In the genomic region with DNA sequence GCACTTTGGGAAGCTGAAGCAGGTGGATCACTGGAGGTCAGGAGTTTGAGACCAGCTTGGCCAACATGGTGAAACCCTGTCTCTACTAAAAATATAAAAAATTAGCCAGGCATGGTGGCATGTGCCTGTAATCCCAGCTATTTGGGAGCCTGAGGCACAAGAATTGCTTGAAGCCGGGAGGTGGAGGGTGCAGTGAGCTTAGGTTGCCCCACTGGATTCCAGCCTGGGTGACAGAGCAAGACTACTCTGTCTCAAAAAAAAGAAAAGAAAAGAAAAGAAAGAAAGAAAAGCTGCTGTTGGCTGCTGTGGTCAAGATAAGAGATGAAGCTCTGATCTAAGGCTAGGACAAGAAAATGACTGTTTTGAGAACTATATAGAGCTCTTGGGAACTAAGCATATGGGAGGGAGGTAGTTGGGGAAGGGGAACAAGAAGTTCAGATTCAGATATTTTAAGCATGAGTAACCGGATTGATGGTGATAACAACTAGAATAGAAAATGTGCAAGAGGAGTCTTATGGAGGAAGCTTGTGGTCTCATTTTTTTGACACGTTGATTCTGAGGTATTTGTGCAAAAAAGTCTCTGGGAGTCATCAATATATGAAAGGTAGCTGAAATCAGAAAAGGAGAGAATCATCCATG, we compare ENCODE assay signal across 16 cellular contexts. TPM values are rescaled to one million over a fixed set of nuclear protein-coding genes. Genes with fewer than 3 reads are reported as not detected.
A peak's percentile ranks its signal among the peaks of the same experiment; 100 is the strongest.
DNase-seq lines count a peak whose midpoint lies in the region; TF ChIP-seq lines count a peak whose summit lies in the region.
"Had no signal": no experiment of that assay in that cellular context is flagged by ENCODE, and none has a peak within 500 bp of the region (broad histone marks: within the 10 kb centered on the region; RNA-seq: fewer than 3 reads in every experiment).

No MANE protein-coding gene starts in this region.

- TF ChIP-seq CTCF in astrocyte of the cerebellum (IDR thresholded peaks at IDR 0.05; ENCODE audit: low read depth, low read length, missing control alignments) = no peak
- no peak for TF ChIP-seq CTCF in testis (IDR thresholded peaks at IDR 0.05)

- H3K27ac ChIP-seq in testis = no peak overlapping the region
- H3K27ac ChIP-seq: psoas muscle had no signal

- 54% methylated on average over 3 of the region's 3 CpGs for WGBS in testis, 2 donors

- in situ Hi-C loops in astrocyte of the cerebellum (cut with HindIII; ENCODE audit: low sequenced_read_pairs) = no loop called here

- H3K4me1 ChIP-seq in testis = no peaks in the 10 kb centered on the region
- H3K4me1 ChIP-seq: BE2C, psoas muscle had no signal

- H3K36me3 ChIP-seq in testis (ENCODE audit: low read depth, missing control alignments) = no peaks in the 10 kb centered on the region
- H3K36me3 ChIP-seq: BE2C had no signal

- H3K9me3 ChIP-seq in testis = no peaks in the 10 kb centered on the region
- H3K9me3 ChIP-seq: BE2C, psoas muscle had no signal

- intact Hi-C loops in testis (cut with DNase I; ENCODE audit: low total_unique reads) = no loop called here

- TF ChIP-seq POLR2A in testis (IDR thresholded peaks at IDR 0.05) = no peak

- H3K4me3 ChIP-seq in astrocyte of the cerebellum (ENCODE audit: low read depth, low read length) (no peak overlapping the region), testis (no peak overlapping the region)
- H3K4me3 ChIP-seq: GM12878, psoas muscle had no signal

- DNase-seq in EH (ENCODE audit: low read depth) (peak; percentile 16), M059J (ENCODE audit: low read depth) (peak; percentile 68), astrocyte of the cerebellum (ENCODE audit: low read depth) (peak; percentile 9), lung microvascular endothelial cell (ENCODE audit: low read depth in 2 of 2) (peak; percentile 26 to 47), testis (no peak), DMS153 treated with DMSO at 0.1 percent for 48 hours (lab: John Stamatoyannopoulos, UW; ENCODE audit: unreplicated experiment) (no peak), cerebellar nuclear complex (lab: John Stamatoyannopoulos, UW) (no peak)
- DNase-seq in stimulated activated CD4-positive, alpha-beta T cell treated with anti-CD3 and anti-CD28 coated beads, Interleukin-4, amount 100 ng/mL, for 1 hour = no peak
- DNase-seq: activated CD4-positive, CD25-positive, alpha-beta regulatory T cell; activated CD8-positive, alpha-beta memory T cell treated with anti-CD3 and anti-CD28 coated beads, Interleukin-2, amount 10 ng/mL, durations not matched to agents 7 days and 5 days; BE2C; central memory CD4-positive, alpha-beta T cell; DND-41; NCI-H1048; psoas muscle had no signal

- no peaks in the 10 kb centered on the region for H3K27me3 ChIP-seq in testis
- H3K27me3 ChIP-seq: BE2C had no signal

RNA-seq across cellular contexts. Expression of gene DNAH12, which starts 25.7 kb away (rescaled TPM):
- 0.02 and 0.47 TPM in 2 replicates for total RNA-seq in M059J (2014; rRNA removed; shearing (Covaris generic))
- under 0.01 TPM in 1 of 2 replicates, not detected in the other for total RNA-seq in lung microvascular endothelial cell
- 10 to 100 TPM; 11.3 to 19.6 TPM for total RNA-seq in testis
- polyA plus RNA-seq in testis (ENCODE audit: insufficient read depth, low read depth, low replicate concordance) = 15.7 TPM

RNA-seq across cellular contexts. Expression of gene PDE12, which starts 37.7 kb away (rescaled TPM):
- 6.5 and 13.8 TPM in 2 replicates for total RNA-seq in M059J (2014; rRNA removed; shearing (Covaris generic))
- total RNA-seq in lung microvascular endothelial cell (6.1 and 8.7 TPM in 2 replicates), testis (10 to 100 TPM; 20.5 to 26.0 TPM)
- polyA plus RNA-seq in testis (ENCODE audit: insufficient read depth, low read depth, low replicate concordance) = 9.9 TPM

Comparison
In these comparisons a context has a peak if more than half of its experiments do, and no peak if none do; other contexts are left out.
1. DNase-seq: peak in EH (single experiment), M059J (single experiment), astrocyte of the cerebellum (single experiment) and lung microvascular endothelial cell (2 of 2); none in testis (single experiment), DMS153 treated with DMSO at 0.1 percent for 48 hours (single experiment), cerebellar nuclear complex (0 of 2) and stimulated activated CD4-positive, alpha-beta T cell treated with anti-CD3 and anti-CD28 coated beads, Interleukin-4, amount 100 ng/mL, for 1 hour (single experiment).